17 cellular contexts compared by ENCODE assay signal in genomic region chr1:91552596-91552995, GRCh38. TPM values are rescaled to one million over a fixed set of nuclear protein-coding genes. Genes with fewer than 3 reads are reported as not detected.
DNase-seq lines count a peak whose midpoint lies in the region; ATAC-seq and TF ChIP-seq lines count a peak whose summit lies in the region.
"Had no signal": no experiment of that assay in that cellular context is flagged by ENCODE, and none has a peak within 500 bp of the region (broad histone marks: within the 10 kb centered on the region; RNA-seq: fewer than 3 reads in every experiment).

No MANE protein-coding gene starts in this region.

- no peaks in the 10 kb centered on the region for H3K27me3 ChIP-seq in subcutaneous abdominal adipose tissue (ENCODE audit: control insufficient read depth in 5 of 5, insufficient read depth in 4 of 5, low read length in 5 of 5)
- no peaks in the 10 kb centered on the region for H3K27me3 ChIP-seq in aorta (ENCODE audit: control insufficient read depth in 1 of 2, insufficient read depth in 2 of 2, low read length in 1 of 2)
- H3K27me3 ChIP-seq: uterus had no signal

- no peak overlapping the region for H3K9ac ChIP-seq in subcutaneous abdominal adipose tissue (ENCODE audit: low read length in 5 of 5)

- H3K9me3 Mint-ChIP-seq in activated T-cell treated with anti-CD3 and anti-CD28 coated beads, Interleukin-2, amount 50 U/mL, for 72 hours, result peaks cover 2 to 3% of the 10 kb centered on the region in 2 donors
- peaks cover 4% of the 10 kb centered on the region for H3K9me3 Mint-ChIP-seq in activated T-cell treated with anti-CD3 and anti-CD28 coated beads, Interleukin-2, amount 50 U/mL, for 4 hours
- peaks cover 5% of the 10 kb centered on the region for H3K9me3 Mint-ChIP-seq in central memory CD8-positive, alpha-beta T cell

- no peak for ATAC-seq in activated T-cell treated with anti-CD3 and anti-CD28 coated beads, Interleukin-2, amount 50 U/mL, for 72 hours (replicated peaks in 1 of 2)
- no peak for ATAC-seq in activated T-cell treated with anti-CD3 and anti-CD28 coated beads, Interleukin-2, amount 50 U/mL, for 4 hours
- no peak for ATAC-seq in central memory CD8-positive, alpha-beta T cell (replicated peaks; ENCODE audit: extremely low read depth, poor library complexity, severe bottlenecking)
- no peak for ATAC-seq in aorta (ENCODE audit: low FRiP score)

- peaks cover 94% of the 10 kb centered on the region for H3K4me1 Mint-ChIP-seq in activated T-cell treated with anti-CD3 and anti-CD28 coated beads, Interleukin-2, amount 50 U/mL, for 72 hours (ENCODE audit: low read depth)
- H3K4me1 Mint-ChIP-seq in activated T-cell treated with anti-CD3 and anti-CD28 coated beads, Interleukin-2, amount 50 U/mL, for 4 hours (ENCODE audit: low read depth), result peaks cover 96% of the 10 kb centered on the region
- H3K4me1 Mint-ChIP-seq in central memory CD8-positive, alpha-beta T cell, result peaks cover 94% of the 10 kb centered on the region

- no peak for TF ChIP-seq EP300 in Ishikawa (IDR thresholded peaks at IDR 0.05; ENCODE audit: borderline replicate concordance)

- H3K9me3 ChIP-seq in subcutaneous abdominal adipose tissue (ENCODE audit: control insufficient read depth in 5 of 5, low read length in 5 of 5), result no peaks in the 10 kb centered on the region
- H3K9me3 ChIP-seq in aorta (ENCODE audit: control insufficient read depth, low read length), result no peaks in the 10 kb centered on the region
- H3K9me3 ChIP-seq: lower lobe of right lung, uterus had no signal

- no peak overlapping the region for H3K4me3 ChIP-seq in subcutaneous abdominal adipose tissue (ENCODE audit: low read depth in 1 of 5, low read length in 5 of 5)
- H3K4me3 ChIP-seq in aorta (ENCODE audit: low read length in 2 of 2), result no peak overlapping the region
- H3K4me3 ChIP-seq: lower lobe of right lung, uterus had no signal

- WGBS in aorta, 2 donors, result 70 to 75% methylated on average over 2 of the region's 2 CpGs

- DNase-seq in activated T-cell treated with anti-CD3 and anti-CD28 coated beads, Interleukin-2, amount 50 U/mL, for 72 hours, result no peak
- DNase-seq in activated T-cell treated with anti-CD3 and anti-CD28 coated beads, Interleukin-2, amount 50 U/mL, for 4 hours, result no peak
- DNase-seq in central memory CD8-positive, alpha-beta T cell (ENCODE audit: low spot score in 2 of 2), result no peak
- DNase-seq in aorta, result no peak
- DNase-seq in T-helper 9 cell, result no peak
- DNase-seq in NCI-H2171 (lab: John Stamatoyannopoulos, UW), result no peak
- DNase-seq: DMS53; hippocampal formation; lower lobe of right lung; NCI-H146; stimulated activated CD8-positive, alpha-beta memory T cell treated with anti-CD3 and anti-CD28 coated beads, Interleukin-4, amount 100 ng/mL, for 48 hours; SW 1271 had no signal

- H3K4me1 ChIP-seq in subcutaneous abdominal adipose tissue (ENCODE audit: control insufficient read depth in 5 of 5, insufficient read depth in 5 of 5, low read length in 5 of 5) (peaks cover 0 to 28% (median 14%) of the 10 kb centered on the region in 5 donors), aorta (ENCODE audit: control insufficient read depth in 1 of 2, insufficient read depth in 2 of 2, low read length in 2 of 2) (peaks cover 0 to 2% of the 10 kb centered on the region in 2 donors)
- H3K4me1 ChIP-seq: uterus had no signal

- H3K27ac Mint-ChIP-seq in activated T-cell treated with anti-CD3 and anti-CD28 coated beads, Interleukin-2, amount 50 U/mL, for 72 hours, result peak overlapping the region; percentile 62
- H3K27ac Mint-ChIP-seq in central memory CD8-positive, alpha-beta T cell (ENCODE audit: low read depth), result peak overlapping the region; percentile 67
- H3K27ac Mint-ChIP-seq: IgD-negative memory B cell had no signal

- intact Hi-C loops in aorta (cut with DNase I), result no loop called here

- H3K4me3 Mint-ChIP-seq in activated T-cell treated with anti-CD3 and anti-CD28 coated beads, Interleukin-2, amount 50 U/mL, for 72 hours, result peak overlapping the region in 1 of 2 donors; percentile 27
- H3K4me3 Mint-ChIP-seq in activated T-cell treated with anti-CD3 and anti-CD28 coated beads, Interleukin-2, amount 50 U/mL, for 4 hours, result no peak overlapping the region
- H3K4me3 Mint-ChIP-seq in central memory CD8-positive, alpha-beta T cell, result no peak overlapping the region
- H3K4me3 Mint-ChIP-seq: IgD-negative memory B cell had no signal

- H3K36me3 ChIP-seq in subcutaneous abdominal adipose tissue (ENCODE audit: control insufficient read depth in 5 of 5, insufficient read depth in 5 of 5, low read length in 5 of 5) (no peaks in the 10 kb centered on the region), aorta (ENCODE audit: control insufficient read depth in 1 of 2, insufficient read depth in 2 of 2, low read length in 1 of 2) (no peaks in the 10 kb centered on the region)
- H3K36me3 ChIP-seq: lower lobe of right lung, uterus had no signal

- peaks cover 2 to 5% of the 10 kb centered on the region in 2 donors for H3K36me3 Mint-ChIP-seq in activated T-cell treated with anti-CD3 and anti-CD28 coated beads, Interleukin-2, amount 50 U/mL, for 72 hours (ENCODE audit: insufficient read depth in 2 of 2)
- no peaks in the 10 kb centered on the region for H3K36me3 Mint-ChIP-seq in activated T-cell treated with anti-CD3 and anti-CD28 coated beads, Interleukin-2, amount 50 U/mL, for 4 hours (ENCODE audit: insufficient read depth)
- H3K36me3 Mint-ChIP-seq in central memory CD8-positive, alpha-beta T cell (ENCODE audit: insufficient read depth), result peaks cover 23% of the 10 kb centered on the region

- TF ChIP-seq RAD21 in Ishikawa (IDR thresholded peaks at IDR 0.05; ENCODE audit: low read depth), result no peak

- H3K27ac ChIP-seq in subcutaneous abdominal adipose tissue (ENCODE audit: low read depth, low read length) (peak overlapping the region; percentile 3), aorta (ENCODE audit: low read depth in 1 of 2, low read length in 2 of 2) (no peak overlapping the region)
- H3K27ac ChIP-seq: VCaP had no signal

- no peaks in the 10 kb centered on the region for H3K27me3 Mint-ChIP-seq in activated T-cell treated with anti-CD3 and anti-CD28 coated beads, Interleukin-2, amount 50 U/mL, for 72 hours (ENCODE audit: low read depth)
- no peaks in the 10 kb centered on the region for H3K27me3 Mint-ChIP-seq in activated T-cell treated with anti-CD3 and anti-CD28 coated beads, Interleukin-2, amount 50 U/mL, for 4 hours (ENCODE audit: low read depth)
- no peaks in the 10 kb centered on the region for H3K27me3 Mint-ChIP-seq in central memory CD8-positive, alpha-beta T cell

TF ChIP-seq in Ishikawa, 13 proteins besides CTCF, POLR2A, EP300 and RAD21:
- TF ChIP-seq ZBTB7A (IDR thresholded peaks at IDR 0.05; ENCODE audit: low read depth) (no peak), USF1 (IDR thresholded peaks at IDR 0.05) (peak; percentile 76)

RNA-seq across cellular contexts. Expression of gene CDC7, which starts 51.9 kb away (rescaled TPM):
- total RNA-seq in activated T-cell treated with anti-CD3 and anti-CD28 coated beads, Interleukin-2, amount 50 U/mL, for 72 hours, result 10 to 100 TPM; 39.0 to 45.3 TPM
- total RNA-seq in activated T-cell treated with anti-CD3 and anti-CD28 coated beads, Interleukin-2, amount 50 U/mL, for 4 hours, result 10 to 100 TPM; 11.1 to 20.1 (median 16.6) TPM
- total RNA-seq in aorta, result 1 to 10 TPM; 1.6 to 3.9 TPM
- under 1 TPM; 0.13 to 0.87 TPM for polyA plus RNA-seq in aorta
